ENCODE assay signal across 8 cellular contexts in the genomic region with DNA sequence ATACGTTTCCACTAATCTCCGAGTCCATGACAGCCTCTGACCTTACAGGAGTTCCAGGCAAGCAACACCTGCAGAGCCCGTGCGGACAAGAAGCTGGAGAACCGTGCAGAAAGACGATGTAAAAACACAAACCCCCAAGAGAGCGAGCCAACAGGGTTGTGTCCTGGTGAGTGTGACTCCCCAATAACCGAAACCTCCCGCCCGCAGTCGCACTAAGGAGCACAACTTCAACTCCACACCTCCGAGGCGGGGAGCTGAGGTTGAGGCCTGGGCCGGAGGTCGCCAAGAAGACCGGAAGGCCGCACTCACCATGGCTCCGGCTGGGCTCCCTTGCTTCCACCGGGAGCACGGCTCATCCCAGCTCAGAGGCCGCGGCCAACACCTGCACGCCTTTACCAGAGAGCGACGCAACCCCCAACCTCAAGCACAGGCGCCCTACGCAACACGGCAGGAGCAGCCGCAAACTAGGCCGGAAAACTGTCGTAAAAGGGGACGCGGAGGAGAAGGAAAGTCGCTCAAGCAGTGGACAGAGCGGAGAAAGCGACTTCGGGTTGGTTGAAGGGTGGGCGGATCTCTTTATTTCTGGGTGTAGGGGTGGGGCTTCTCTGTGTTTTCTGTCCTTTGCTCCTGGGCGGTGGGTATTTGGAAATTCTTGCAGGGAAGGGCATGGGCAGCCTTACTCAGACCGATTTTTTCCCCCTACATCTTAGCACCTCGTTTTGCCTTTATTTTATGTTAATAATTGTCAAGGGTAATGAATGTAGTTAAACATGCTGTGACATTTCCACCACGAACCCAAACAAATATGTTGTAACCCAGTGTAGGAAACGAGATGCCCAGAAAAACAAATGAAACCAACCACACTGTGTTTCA. TPM values are rescaled to one million over a fixed set of nuclear protein-coding genes. Genes with fewer than 3 reads are reported as not detected.
DNase-seq lines count a peak whose midpoint lies in the region; ATAC-seq and TF ChIP-seq lines count a peak whose summit lies in the region.

Gene DNAJC19 (minus strand): TSS at position 446 of the 873 bp plus-strand sequence. CDS start 134 bp downstream, at position 312.

- no peaks in the 10 kb centered on the region for H4K20me1 ChIP-seq in SU-DHL-6 (ENCODE audit: low read depth, low read length)

- peaks cover 6% of the 10 kb centered on the region for H3K79me2 ChIP-seq in SU-DHL-6 (ENCODE audit: insufficient read depth, low read length)

- POLR2A ChIA-PET in activated naive CD8-positive, alpha-beta T cell treated with anti-CD3 and anti-CD28 coated beads, Interleukin-2, amount 10 ng/mL, durations not matched to agents 7 days and 5 days (lab: Charles Lee), result interaction anchor here (0.9 to 1.5 kb wide), 3 partner anchors 13 to 77 kb away, joined by 3 to 7 read pairs (median 4); partner anchors contain the start of gene FXR1

- H3K9me2 ChIP-seq in SU-DHL-6 (replicated peaks; ENCODE audit: insufficient read depth, low read length), result no peaks in the 10 kb centered on the region

- H3K27me3 Mint-ChIP-seq in activated naive CD8-positive, alpha-beta T cell treated with anti-CD3 and anti-CD28 coated beads, Interleukin-2, amount 10 ng/mL, durations not matched to agents 7 days and 5 days, result no peaks in the 10 kb centered on the region
- peaks cover 20% of the 10 kb centered on the region for H3K27me3 Mint-ChIP-seq in osteocyte (ENCODE audit: unreplicated experiment)

- TF ChIP-seq POLR2A in GM10847 (IDR thresholded peaks at IDR 0.05; ENCODE audit: extremely low read depth, insufficient read length), result peak; percentile 90

- H3K4me3 ChIP-seq in SU-DHL-6 (ENCODE audit: insufficient read depth, low read length, poor library complexity, severe bottlenecking) (peak within 1 kb of the TSS; percentile 80), thymus (ENCODE audit: low read length) (peak within 1 kb of the TSS; percentile 53)

- peak within 1 kb of the TSS; percentile 97 for H3K4me3 Mint-ChIP-seq in activated naive CD8-positive, alpha-beta T cell treated with anti-CD3 and anti-CD28 coated beads, Interleukin-2, amount 10 ng/mL, durations not matched to agents 7 days and 5 days
- H3K4me3 Mint-ChIP-seq in osteocyte (ENCODE audit: unreplicated experiment), result peak within 1 kb of the TSS; percentile 87

- peaks cover 4% of the 10 kb centered on the region for H3K4me1 ChIP-seq in thymus (ENCODE audit: control insufficient read depth, insufficient read depth, low read length)

- 0 out of 2 replicates have a peak, but pooled peaks cover 8% of the 10 kb centered on the region for H3K36me3 ChIP-seq in SU-DHL-6 (ENCODE audit: low read length)
- H3K36me3 ChIP-seq in thymus (ENCODE audit: control insufficient read depth, insufficient read depth), result no peaks in the 10 kb centered on the region

- H3K27ac ChIP-seq in SU-DHL-6 (ENCODE audit: low read depth, low read length) (peak within 1 kb of the TSS; percentile 34), thymus (ENCODE audit: low read depth) (peak within 1 kb of the TSS; percentile 74)

- H3K9me3 ChIP-seq in SU-DHL-6 (ENCODE audit: insufficient read depth, low read length) (no peaks in the 10 kb centered on the region), thymus (ENCODE audit: control insufficient read depth) (no peaks in the 10 kb centered on the region)

- DNase-seq in NCI-H128 (lab: John Stamatoyannopoulos, UW; ENCODE audit: unreplicated experiment) (peak; percentile 97), head of caudate nucleus (peak; percentile 88 to 98 (median 94)), osteocyte (ENCODE audit: extremely low spot score, unreplicated experiment) (peak; percentile 95)
- DNase-seq in activated naive CD8-positive, alpha-beta T cell treated with anti-CD3 and anti-CD28 coated beads, Interleukin-2, amount 10 ng/mL, durations not matched to agents 7 days and 5 days, result peak; percentile 82

- peak; percentile 96 for ATAC-seq in HG02678 (IDR thresholded peaks at IDR 0.05; ENCODE audit: unreplicated experiment)
- ATAC-seq in activated naive CD8-positive, alpha-beta T cell treated with anti-CD3 and anti-CD28 coated beads, Interleukin-2, amount 10 ng/mL, durations not matched to agents 7 days and 5 days (ENCODE audit: low read depth), result peak; percentile 98

- peaks cover 4% of the 10 kb centered on the region for H3K36me3 Mint-ChIP-seq in activated naive CD8-positive, alpha-beta T cell treated with anti-CD3 and anti-CD28 coated beads, Interleukin-2, amount 10 ng/mL, durations not matched to agents 7 days and 5 days
- peaks cover 8% of the 10 kb centered on the region for H3K36me3 Mint-ChIP-seq in osteocyte (ENCODE audit: unreplicated experiment)

- WGBS in thymus, result under 1% methylated on average over 43 of the region's 43 CpGs

- H3K4me1 Mint-ChIP-seq in activated naive CD8-positive, alpha-beta T cell treated with anti-CD3 and anti-CD28 coated beads, Interleukin-2, amount 10 ng/mL, durations not matched to agents 7 days and 5 days, result peaks cover 14% of the 10 kb centered on the region
- H3K4me1 Mint-ChIP-seq in osteocyte (ENCODE audit: unreplicated experiment), result peaks cover 17% of the 10 kb centered on the region

- H3K9ac ChIP-seq in SU-DHL-6 (ENCODE audit: low read length), result peak within 1 kb of the TSS; percentile 69

- intact Hi-C loops in head of caudate nucleus (cut with DNase I), result loop anchor here (2.0 to 10.0 kb wide), 2 partner anchors 77 to 185 kb away; partner anchors contain the start of gene FXR1

- peak within 1 kb of the TSS; percentile 97 for H2AFZ ChIP-seq in SU-DHL-6 (ENCODE audit: low read depth, low read length, severe bottlenecking)

- H3K27me3 ChIP-seq in SU-DHL-6 (ENCODE audit: low read length) (no peaks in the 10 kb centered on the region), thymus (ENCODE audit: control insufficient read depth, insufficient read depth) (no peaks in the 10 kb centered on the region)

- peak within 1 kb of the TSS; percentile 92 for H3K4me2 ChIP-seq in SU-DHL-6 (ENCODE audit: low read depth, low read length, poor library complexity, severe bottlenecking)

- H3K9me3 Mint-ChIP-seq in activated naive CD8-positive, alpha-beta T cell treated with anti-CD3 and anti-CD28 coated beads, Interleukin-2, amount 10 ng/mL, durations not matched to agents 7 days and 5 days, result no peaks in the 10 kb centered on the region
- H3K9me3 Mint-ChIP-seq in osteocyte (ENCODE audit: unreplicated experiment), result no peaks in the 10 kb centered on the region

- peak within 1 kb of the TSS; percentile 95 for H3K27ac Mint-ChIP-seq in activated naive CD8-positive, alpha-beta T cell treated with anti-CD3 and anti-CD28 coated beads, Interleukin-2, amount 10 ng/mL, durations not matched to agents 7 days and 5 days
- peak within 1 kb of the TSS; percentile 90 for H3K27ac Mint-ChIP-seq in osteocyte (ENCODE audit: unreplicated experiment)

- H3F3A ChIP-seq in SU-DHL-6 (ENCODE audit: insufficient read depth), result peaks cover 18% of the 10 kb centered on the region; the same call in 1 of the 2 replicates

- no peak for TF ChIP-seq CTCF in SU-DHL-6 (IDR thresholded peaks at IDR 0.05; ENCODE audit: insufficient read depth, low read length, poor library complexity, severe bottlenecking)
- no peak for TF ChIP-seq CTCF in osteocyte (IDR thresholded peaks at IDR 0.05)

RNA-seq across cellular contexts. Expression of gene DNAJC19, which starts in this region (rescaled TPM):
- 10 to 100 TPM; 51.7 to 63.7 TPM for total RNA-seq in activated naive CD8-positive, alpha-beta T cell treated with anti-CD3 and anti-CD28 coated beads, Interleukin-2, amount 10 ng/mL, durations not matched to agents 7 days and 5 days
- total RNA-seq in osteocyte, result 37.6 and 38.1 TPM in 2 replicates
- polyA plus RNA-seq in thymus, result 57.4 TPM

Comparison
In these comparisons a context has a peak if more than half of its experiments do, and no peak if none do; other contexts are left out.
1. Peak in every context shown above with its lines: DNase-seq, ATAC-seq, H3K4me3 ChIP-seq and H3K27ac ChIP-seq.